In genomic region chr5:81779125-81779934, GRCh38 we compare ENCODE assay signal across 8 cellular contexts. TPM values are rescaled to one million over a fixed set of nuclear protein-coding genes. Genes with fewer than 3 reads are reported as not detected.
A peak's percentile ranks its signal among the peaks of the same experiment; 100 is the strongest.
DNase-seq lines count a peak whose midpoint lies in the region; ATAC-seq, FAIRE-seq and TF ChIP-seq lines count a peak whose summit lies in the region.

No MANE protein-coding gene starts in this region.

- no peaks in the 10 kb centered on the region for H3K27me3 ChIP-seq in SU-DHL-6 (ENCODE audit: low read length)
- H3K27me3 ChIP-seq in K562 (ENCODE audit: control insufficient read depth in 2 of 2, insufficient read depth in 2 of 2, low read length in 2 of 2), result no peaks in the 10 kb centered on the region

- intact Hi-C loops in K562 (cut with micrococcal nuclease), result no loop called here

- DNase-seq in ACHN, result peak; percentile 32
- DNase-seq in K562 (ENCODE audit: extremely low read depth in 1 of 4, low spot score in 3 of 4), result peak in 1 of 4 experiments; percentile 46
- DNase-seq in kidney tubule cell (ENCODE audit: low spot score), result peak; percentile 43
- DNase-seq in stimulated activated CD4-positive, alpha-beta T cell treated with anti-CD3 and anti-CD28 coated beads, Interleukin-4, amount 100 ng/mL, for 4 hours, result peak; percentile 17 to 26
- DNase-seq in islet precursor cell, result no peak

- no TSS peak for BruUV-seq in K562 (replicated peaks; lab: Mats Ljungman, UMichigan)

- POLR2A ChIA-PET in K562 (lab: Yijun Ruan, JAX), result interaction anchor here (1.0 to 2.6 kb wide), 8 partner anchors 9 to 65 kb away, joined by 3 to 15 read pairs (median 6); partner anchors contain the start of gene SSBP2

- ATAC-seq in GM19023 (IDR thresholded peaks at IDR 0.05; ENCODE audit: unreplicated experiment) (peak; percentile 81), HG03159 (IDR thresholded peaks at IDR 0.05; ENCODE audit: unreplicated experiment) (peak; percentile 94), K562 (peak; percentile 57)

- no peak for TF ChIP-seq POLR2A in K562 (conservative IDR thresholded peaks at IDR 0.05)

- 2% methylated on average over 5 of the region's 5 CpGs for WGBS in K562 (ENCODE audit: insufficient coverage, low coverage, missing lambda C conversion rate)

- H3K27ac ChIP-seq in SU-DHL-6 (ENCODE audit: low read depth, low read length) (no peak overlapping the region), K562 (ENCODE audit: extremely low read depth, low read depth, low read length) (peak overlapping the region; percentile 74)

- no peak for FAIRE-seq in K562 (lab: Jason Lieb, UNC)

- no peaks in the 10 kb centered on the region for H3K9me3 ChIP-seq in SU-DHL-6 (ENCODE audit: insufficient read depth, low read length)
- H3K9me3 ChIP-seq in K562 (replicated peaks; ENCODE audit: control insufficient read depth, insufficient read depth, low read depth, low read length), result no peaks in the 10 kb centered on the region

- TF ChIP-seq EP300 in K562 (IDR thresholded peaks at IDR 0.05; ENCODE audit: low read length), result no peak

- H3K79me2 ChIP-seq in SU-DHL-6 (ENCODE audit: insufficient read depth, low read length) (no peaks in the 10 kb centered on the region), K562 (ENCODE audit: control insufficient read depth, insufficient read depth, low read length) (no peaks in the 10 kb centered on the region)

- no peaks in the 10 kb centered on the region for H3K9me1 ChIP-seq in K562 (ENCODE audit: control insufficient read depth, insufficient read depth, low read length)

- H3K36me3 ChIP-seq in SU-DHL-6 (ENCODE audit: low read length), result no peaks in the 10 kb centered on the region
- H3K36me3 ChIP-seq in K562 (ENCODE audit: control insufficient read depth, insufficient read depth, low read length), result no peaks in the 10 kb centered on the region

- CTCF ChIA-PET in K562 (lab: Yijun Ruan, JAX; ENCODE audit: low intra/inter-chr PET ratio), result interaction anchor here (0.7 kb wide), 1 partner anchor 274 kb away, joined by 3 read pairs; no protein-coding TSS in a partner anchor

- H2AFZ ChIP-seq in SU-DHL-6 (ENCODE audit: low read depth, low read length, severe bottlenecking) (peak overlapping the region; percentile 83), K562 (ENCODE audit: low read depth, low read length) (peak overlapping the region; percentile 95)

- no peak for TF ChIP-seq RAD21 in K562 (CRISPR knock-in tag; conservative IDR thresholded peaks at IDR 0.05 in 1 of 2, IDR thresholded peaks at IDR 0.05 in 1 of 2)

- in situ Hi-C loops in ACHN (cut with HindIII; ENCODE audit: low pct_ligation_motif_present, low pct_unique_long_range_greater_than_20kb, low sequenced_read_pairs), result no loop called here
- in situ Hi-C loops in K562 (cut with MboI), result no loop called here

- H3K4me2 ChIP-seq in SU-DHL-6 (ENCODE audit: low read depth, low read length, poor library complexity, severe bottlenecking), result peak overlapping the region; percentile 74
- H3K4me2 ChIP-seq in K562 (ENCODE audit: insufficient read depth, low read length), result peak overlapping the region; percentile 80

- H3F3A ChIP-seq in SU-DHL-6 (ENCODE audit: insufficient read depth), result no peaks in the 10 kb centered on the region

- H3K4me3 ChIP-seq in SU-DHL-6 (ENCODE audit: insufficient read depth, low read length, poor library complexity, severe bottlenecking) (peak overlapping the region; percentile 29), K562 (peak overlapping the region; percentile 17; the same call in 1 of the 2 replicates)

- no peaks in the 10 kb centered on the region for H4K20me1 ChIP-seq in SU-DHL-6 (ENCODE audit: low read depth, low read length)
- no peaks in the 10 kb centered on the region for H4K20me1 ChIP-seq in K562 (replicated peaks; ENCODE audit: control insufficient read depth, insufficient read depth, low read length)

- TF ChIP-seq CTCF in SU-DHL-6 (IDR thresholded peaks at IDR 0.05; ENCODE audit: insufficient read depth, low read length, poor library complexity, severe bottlenecking) (no peak), K562 (IDR thresholded peaks at IDR 0.05 in 2 of 3, conservative IDR thresholded peaks at IDR 0.05 in 1 of 3; ENCODE audit: insufficient read depth in 2 of 3, low read depth in 1 of 3, low read length in 3 of 3) (no peak)

- H3K4me1 ChIP-seq in K562 (replicated peaks in 1 of 2; ENCODE audit: control insufficient read depth in 2 of 2, insufficient read depth in 2 of 2, low read length in 2 of 2), result peaks cover 3 to 26% of the 10 kb centered on the region in 2 experiments; a peak in 4 of 5 replicates

- no peaks in the 10 kb centered on the region for H3K9me2 ChIP-seq in SU-DHL-6 (replicated peaks; ENCODE audit: insufficient read depth, low read length)

- H3K9ac ChIP-seq in SU-DHL-6 (ENCODE audit: low read length), result peak overlapping the region; percentile 18
- H3K9ac ChIP-seq in K562 (ENCODE audit: insufficient read depth in 1 of 2, low read depth in 2 of 2, low read length in 2 of 2), result peak overlapping the region; percentile 55 to 72; a peak in 3 of 4 replicates

TF ChIP-seq in K562, 482 proteins besides CTCF, POLR2A, EP300 and RAD21 (continues in another document):
- no peak for TF ChIP-seq ZMIZ1 (IDR thresholded peaks at IDR 0.05; ENCODE audit: low read depth in 2 of 2, low read length in 2 of 2)
- no peak for TF ChIP-seq ZFP30 (CRISPR knock-in tag; IDR thresholded peaks at IDR 0.05; ENCODE audit: borderline replicate concordance)
- TF ChIP-seq TCF7L2 (IDR thresholded peaks at IDR 0.05; ENCODE audit: low read depth, low read length), result no peak
- 0 out of 2 replicates have a peak, but pooled peaks have one; percentile 33 for TF ChIP-seq TAL1 (IDR thresholded peaks at IDR 0.05)
- peak; percentile 9; the same call in 1 of the 2 replicates for TF ChIP-seq EP400 (IDR thresholded peaks at IDR 0.05)
- no peak for TF ChIP-seq CGGBP1 (CRISPR knock-in tag; IDR thresholded peaks at IDR 0.05)
- no peak for TF ChIP-seq DLX4 (CRISPR knock-in tag; IDR thresholded peaks at IDR 0.05)
- peak; percentile 20; the same call in 1 of the 2 replicates for TF ChIP-seq ZNF197 (CRISPR knock-in tag; IDR thresholded peaks at IDR 0.05; ENCODE audit: low read depth)
- TF ChIP-seq ELF1 (tag; IDR thresholded peaks at IDR 0.05), result peak; percentile 34; the same call in 1 of the 2 replicates

RNA-seq across cellular contexts. Expression of gene SSBP2, which starts 28.4 kb away (rescaled TPM):
- total RNA-seq in K562 (2011; cell fraction: chromatin; rRNA removed; ENCODE audit: low replicate concordance), result 60.8 and 64.6 TPM in 2 replicates
- total RNA-seq in K562 (2011; cell fraction: nucleolus; rRNA removed), result 20.4 and 22.5 TPM in 2 replicates
- total RNA-seq in K562 (2011; cell fraction: nucleoplasm; rRNA removed), result 30.7 and 41.1 TPM in 2 replicates
- 22.3 and 30.2 TPM in 2 replicates for total RNA-seq in K562 (2014; rRNA removed)
- total RNA-seq in K562 (2014; rRNA removed; fragmentation: Illumina TruSeq; extraction: Trizol), result 42.1 and 47.2 TPM in 2 replicates
- total RNA-seq in K562 (2015; rRNA removed; fragmentation: Illumina TruSeq; extraction: Trizol), result 37.7 and 39.9 TPM in 2 replicates
- 36.4 and 41.1 TPM in 2 replicates for total RNA-seq in K562 (2021)
- 47.6 and 88.4 TPM in 2 replicates for polyA plus RNA-seq in K562 (2011; rRNA removed)
- 32.1 and 43.1 TPM in 2 replicates for polyA plus RNA-seq in K562 (2011; cell fraction: cytosol; rRNA removed)
- 34.8 and 49.1 TPM in 2 replicates for polyA plus RNA-seq in K562 (2011; cell fraction: nucleus; rRNA removed)
- polyA plus RNA-seq in K562 (2012), result 37.3 and 54.7 TPM in 2 replicates
- 62.5 and 78.7 TPM in 2 replicates for polyA plus RNA-seq in K562 (2014; fragmentation: Illumina TruSeq; extraction: Trizol)
- 100 to 1,000 TPM in 1 of 2 experiments, 10 to 100 TPM in 1; 81.8 to 133 TPM for polyA plus RNA-seq in K562 (2014; fragmentation: Nextera tagmentation; extraction: Ambion mirVana)
- polyA plus RNA-seq in K562 (2014; rRNA removed), result 35.1 and 44.6 TPM in 2 replicates
- 42.0 and 53.6 TPM in 2 replicates for polyA minus RNA-seq in K562 (2011; rRNA and poly(A)+ RNA removed)
- polyA minus RNA-seq in K562 (2011; cell fraction: cytosol; rRNA and poly(A)+ RNA removed), result 10.9 and 20.5 TPM in 2 replicates
- 24.2 and 28.5 TPM in 2 replicates for polyA minus RNA-seq in K562 (2011; cell fraction: nucleus; rRNA and poly(A)+ RNA removed)
